In genomic region chr2:151823651-151824050, GRCh38 we compare ENCODE assay signal across 16 cellular contexts. TPM values are rescaled to one million over a fixed set of nuclear protein-coding genes. Genes with fewer than 3 reads are reported as not detected.
DNase-seq lines count a peak whose midpoint lies in the region; ATAC-seq and TF ChIP-seq lines count a peak whose summit lies in the region.
"Had no signal": no experiment of that assay in that cellular context is flagged by ENCODE, and none has a peak within 500 bp of the region (broad histone marks: within the 10 kb centered on the region; RNA-seq: fewer than 3 reads in every experiment).

No MANE protein-coding gene starts in this region.

- DNase-seq in right atrium auricular region (ENCODE audit: low spot score) (no peak), heart left ventricle (no peak), ascending aorta (ENCODE audit: low spot score in 2 of 2) (no peak), aorta (no peak), middle frontal gyrus (ENCODE audit: extremely low spot score, low spot score) (no peak), NCI-H1436 treated with DMSO at 0.1 percent for 48 hours (lab: John Stamatoyannopoulos, UW) (no peak), GM10248 (ENCODE audit: extremely low spot score) (no peak)
- DNase-seq: Caco-2; GF-D8; left cardiac atrium; naive thymus-derived CD4-positive, alpha-beta T cell; NCI-H1092 treated with DMSO at 0.1 percent for 48 hours; NCI-H345; stimulated activated CD4-positive, alpha-beta T cell treated with anti-CD3 and anti-CD28 coated beads, Interleukin-4, amount 100 ng/mL, for 24 hours; WERI-Rb-1 had no signal

- WGBS in heart left ventricle, 4 donors = 26 to 40% (median 36%) methylated on average over 6 of the region's 6 CpGs
- WGBS in aorta, 2 donors = 8% methylated on average over 6 of the region's 6 CpGs

- H3K9ac ChIP-seq in iPS-20b (ENCODE audit: low read depth, low read length) = peak overlapping the region; percentile 29; the same call in 1 of the 2 replicates

- no peaks in the 10 kb centered on the region for H3K27me3 ChIP-seq in right atrium auricular region
- no peaks in the 10 kb centered on the region for H3K27me3 ChIP-seq in heart left ventricle
- no peaks in the 10 kb centered on the region for H3K27me3 ChIP-seq in ascending aorta
- no peaks in the 10 kb centered on the region for H3K27me3 ChIP-seq in iPS-20b (ENCODE audit: insufficient read depth, low read length)
- no peaks in the 10 kb centered on the region for H3K27me3 ChIP-seq in aorta (ENCODE audit: control insufficient read depth in 1 of 2, insufficient read depth in 2 of 2, low read length in 1 of 2)

- intact Hi-C loops in heart left ventricle (cut with DNase I) (loop anchor here in 2 of 10 donors (10.0 kb wide), 2 partner anchors 181 to 201 kb away; no protein-coding TSS in a partner anchor), ascending aorta (cut with DNase I) (loop anchor here (10.0 kb wide), 1 partner anchor 351 kb away; the partner anchor contains the start of gene STAM2), aorta (cut with DNase I) (loop anchor here in 1 of 2 donors (5.0 to 10.0 kb wide), 2 partner anchors 121 to 174 kb away; no protein-coding TSS in a partner anchor)

- H3K4me3 ChIP-seq in right atrium auricular region = no peak overlapping the region
- no peak overlapping the region for H3K4me3 ChIP-seq in heart left ventricle
- peak overlapping the region in 1 of 2 donors; percentile 23 for H3K4me3 ChIP-seq in ascending aorta
- 0 out of 2 replicates have a peak overlapping the region, but pooled peaks have one; percentile 2 for H3K4me3 ChIP-seq in iPS-20b (ENCODE audit: low read length)
- no peak overlapping the region for H3K4me3 ChIP-seq in aorta (ENCODE audit: low read length in 2 of 2)

- no peak for ATAC-seq in heart left ventricle
- no peak for ATAC-seq in aorta (ENCODE audit: low FRiP score)
- ATAC-seq: left cardiac atrium; naive thymus-derived CD4-positive, alpha-beta T cell had no signal

- TF ChIP-seq CTCF in right atrium auricular region (IDR thresholded peaks at IDR 0.05) (no peak), heart left ventricle (IDR thresholded peaks at IDR 0.05) (no peak), ascending aorta (IDR thresholded peaks at IDR 0.05) (no peak), GM10248 (IDR thresholded peaks at IDR 0.05; ENCODE audit: control extremely low read depth, extremely low read depth, low read depth, missing control alignments) (no peak)

- POLR2A ChIA-PET in GM10248 (lab: Yijun Ruan, JAX) = interaction anchor here (1.1 kb wide), 1 partner anchor 52 kb away, joined by 4 read pairs; no protein-coding TSS in a partner anchor

- H3K9me3 ChIP-seq in right atrium auricular region (no peaks in the 10 kb centered on the region), heart left ventricle (no peaks in the 10 kb centered on the region), ascending aorta (no peaks in the 10 kb centered on the region), iPS-20b (ENCODE audit: insufficient read depth, low read depth, low read length) (no peaks in the 10 kb centered on the region), aorta (ENCODE audit: control insufficient read depth, low read length) (no peaks in the 10 kb centered on the region)
- H3K9me3 ChIP-seq: Caco-2 had no signal

- TF ChIP-seq POLR2A in heart left ventricle (IDR thresholded peaks at IDR 0.05) = no peak

- H3K36me3 ChIP-seq in right atrium auricular region (no peaks in the 10 kb centered on the region), heart left ventricle (no peaks in the 10 kb centered on the region), ascending aorta (no peaks in the 10 kb centered on the region), iPS-20b (ENCODE audit: insufficient read depth, low read depth, low read length) (no peaks in the 10 kb centered on the region), aorta (ENCODE audit: control insufficient read depth in 1 of 2, insufficient read depth in 2 of 2, low read length in 1 of 2) (no peaks in the 10 kb centered on the region)

- H3K4me1 ChIP-seq in right atrium auricular region = peaks cover 0 to 67% of the 10 kb centered on the region in 2 donors
- H3K4me1 ChIP-seq in heart left ventricle = peaks cover 0 to 68% (median 53%) of the 10 kb centered on the region in 12 donors
- peaks cover 0 to 10% of the 10 kb centered on the region in 2 donors for H3K4me1 ChIP-seq in ascending aorta
- H3K4me1 ChIP-seq in iPS-20b (ENCODE audit: insufficient read depth, low read length) = peaks cover 36% of the 10 kb centered on the region
- H3K4me1 ChIP-seq in aorta (ENCODE audit: control insufficient read depth in 1 of 2, insufficient read depth in 2 of 2, low read length in 2 of 2) = peaks cover 0 to 7% of the 10 kb centered on the region in 2 donors

- H3K27ac ChIP-seq in right atrium auricular region = peak overlapping the region; percentile 15 to 35
- H3K27ac ChIP-seq in heart left ventricle = peak overlapping the region in 3 of 12 donors; percentile 3 to 17 (median 4)
- H3K27ac ChIP-seq in ascending aorta = peak overlapping the region; percentile 55 to 57
- no peak overlapping the region for H3K27ac ChIP-seq in iPS-20b (ENCODE audit: low read length)
- peak overlapping the region; percentile 69 to 80 for H3K27ac ChIP-seq in aorta (ENCODE audit: low read depth in 1 of 2, low read length in 2 of 2)
- H3K27ac ChIP-seq: WERI-Rb-1 had no signal

- CTCF ChIA-PET in GM10248 (lab: Yijun Ruan, JAX) = interaction anchor here (1.2 to 1.5 kb wide), 3 partner anchors 28 to 202 kb away, joined by 3 to 5 read pairs (median 4); no protein-coding TSS in a partner anchor

RNA-seq across cellular contexts. Expression of gene ARL5A, which starts 4.6 kb away (rescaled TPM):
- total RNA-seq in right atrium auricular region (10 to 100 TPM; 69.3 to 82.1 TPM), heart left ventricle (10 to 100 TPM; 38.2 to 59.1 (median 54.5) TPM), ascending aorta (15.8 TPM), aorta (10 to 100 TPM; 78.9 to 95.9 TPM)
- polyA plus RNA-seq in heart left ventricle (10 to 100 TPM; 12.9 to 22.1 TPM), aorta (10 to 100 TPM; 19.1 to 76.6 TPM)
